In the genomic region with DNA sequence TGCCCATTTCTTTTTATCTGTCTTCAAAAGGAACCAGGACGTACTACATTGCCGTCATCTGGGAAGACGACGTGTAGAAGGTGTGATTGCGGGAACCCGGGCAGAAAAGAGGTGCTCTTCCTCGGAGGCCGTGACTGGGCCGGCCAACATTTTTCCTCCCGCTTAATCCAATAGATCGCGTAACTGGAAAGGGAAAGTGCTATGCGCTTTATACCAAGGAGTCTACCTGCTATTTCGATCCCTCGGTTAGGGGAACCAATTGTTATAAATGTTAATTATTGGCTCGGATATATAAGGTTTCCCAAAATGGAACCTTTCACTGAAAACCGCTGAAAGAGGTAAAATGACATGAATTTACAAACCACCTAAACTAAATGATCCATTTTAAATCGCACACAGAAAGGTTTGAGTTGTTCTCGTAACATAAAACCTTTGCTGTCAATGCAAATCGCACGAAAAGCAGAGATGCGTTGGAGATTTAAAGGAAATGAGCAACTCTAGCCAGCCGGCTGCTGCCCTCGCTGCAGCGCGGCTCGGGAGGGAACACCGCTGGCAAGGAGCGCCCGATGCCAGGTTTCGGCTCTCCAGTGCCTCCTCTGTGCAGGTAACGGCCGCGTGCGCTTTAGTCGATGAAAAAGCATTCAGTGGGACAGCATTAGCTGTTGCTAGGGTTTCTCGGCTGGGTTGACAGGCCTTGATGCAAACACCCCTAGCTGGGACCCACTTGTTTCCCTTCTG, we compare ENCODE assay signal across 13 cellular contexts. TPM values are rescaled to one million over a fixed set of nuclear protein-coding genes. Genes with fewer than 3 reads are reported as not detected.
DNase-seq lines count a peak whose midpoint lies in the region; ATAC-seq and TF ChIP-seq lines count a peak whose summit lies in the region.
"Had no signal": no experiment of that assay in that cellular context is flagged by ENCODE, and none has a peak within 500 bp of the region (broad histone marks: within the 10 kb centered on the region; RNA-seq: fewer than 3 reads in every experiment).

No MANE protein-coding gene starts in this region.

- H3K27me3 ChIP-seq in SK-N-SH (ENCODE audit: insufficient read depth) (no peaks in the 10 kb centered on the region), endodermal cell (ENCODE audit: control insufficient read depth, insufficient read depth, low read length, poor library complexity, severe bottlenecking) (peaks cover 100% of the 10 kb centered on the region), gastrocnemius medialis (no peaks in the 10 kb centered on the region)
- H3K27me3 ChIP-seq: MG63 had no signal

- H3K9me3 Mint-ChIP-seq in endodermal cell = no peaks in the 10 kb centered on the region
- H3K9me3 Mint-ChIP-seq: natural killer cell had no signal

- H3K9me3 ChIP-seq in SK-N-SH = no peaks in the 10 kb centered on the region
- no peaks in the 10 kb centered on the region for H3K9me3 ChIP-seq in endodermal cell (ENCODE audit: control insufficient read depth, low read length)
- H3K9me3 ChIP-seq in gastrocnemius medialis = no peaks in the 10 kb centered on the region
- H3K9me3 ChIP-seq: MG63, uterus had no signal

- no peak overlapping the region for H3K27ac Mint-ChIP-seq in endodermal cell
- H3K27ac Mint-ChIP-seq: natural killer cell had no signal

- H3K4me3 Mint-ChIP-seq in endodermal cell = no peak overlapping the region
- H3K4me3 Mint-ChIP-seq: natural killer cell had no signal

- DNase-seq in SK-N-SH = peak; percentile 46
- peak; percentile 91 for DNase-seq in NCI-H2029 treated with DMSO at 0.1 percent for 48 hours (lab: John Stamatoyannopoulos, UW)
- DNase-seq in endodermal cell = peak; percentile 81
- peak in 1 of 2 donors; percentile 53 for DNase-seq in gastrocnemius medialis
- no peak for DNase-seq in T-helper 1 cell
- no peak for DNase-seq in NCI-H2196 treated with DMSO at 0.1 percent for 48 hours (lab: John Stamatoyannopoulos, UW; ENCODE audit: unreplicated experiment)
- DNase-seq: activated CD4-positive, CD25-positive, alpha-beta regulatory T cell treated with anti-CD3 and anti-CD28 coated beads, Interleukin-2, amount 50 U/mL, for 72 hours; caudate nucleus; MG63; natural killer cell; uterus had no signal

- peaks cover 21% of the 10 kb centered on the region for H4K20me1 ChIP-seq in SK-N-SH (ENCODE audit: insufficient read depth)

- peaks cover 57% of the 10 kb centered on the region for H3K4me1 Mint-ChIP-seq in endodermal cell

- no peak for ATAC-seq in SK-N-SH treated with all-trans-retinoic acid at 6 μM for 48 hours
- ATAC-seq in gastrocnemius medialis = no peak
- ATAC-seq in HG03521 (IDR thresholded peaks at IDR 0.05; ENCODE audit: unreplicated experiment) = no peak
- ATAC-seq: natural killer cell had no signal

- peak overlapping the region; percentile 86 for H3K4me2 ChIP-seq in SK-N-SH

- TF ChIP-seq CTCF in SK-N-SH (IDR thresholded peaks at IDR 0.05) (no peak), endodermal cell (conservative IDR thresholded peaks at IDR 0.05) (no peak), gastrocnemius medialis (IDR thresholded peaks at IDR 0.05 in 4 of 5, conservative IDR thresholded peaks at IDR 0.05 in 1 of 5) (no peak)

- no peaks in the 10 kb centered on the region for H3K36me3 Mint-ChIP-seq in endodermal cell (ENCODE audit: low read depth)
- H3K36me3 Mint-ChIP-seq: natural killer cell had no signal

- POLR2A ChIA-PET in SK-N-SH (lab: Yijun Ruan, JAX) = no interaction called here

- in situ Hi-C loops in gastrocnemius medialis (cut with MboI; ENCODE audit: low sequenced_read_pairs in 4 of 4) = loop anchor here in 1 of 4 donors (10.0 kb wide), 1 partner anchor 73 kb away; a partner anchor contains a TSS

- H3F3A ChIP-seq in SK-N-SH (replicated peaks; ENCODE audit: insufficient read depth) = peaks cover 26% of the 10 kb centered on the region

- no peaks in the 10 kb centered on the region for H3K9me2 ChIP-seq in SK-N-SH

- WGBS in SK-N-SH (ENCODE audit: low lambda C conversion rate) = 17% methylated on average over 36 of the region's 37 CpGs
- 1 to 2% methylated on average over 24 to 37 of the region's 37 CpGs for WGBS in endodermal cell (ENCODE audit: insufficient coverage in 1 of 2, insufficient read length in 1 of 2), 2 experiments

- peaks cover 98% of the 10 kb centered on the region for H3K27me3 Mint-ChIP-seq in endodermal cell (ENCODE audit: insufficient read depth)

- intact Hi-C loops in gastrocnemius medialis (cut with DNase I; ENCODE audit: low total_unique reads) = loop anchor here (2.0 to 5.0 kb wide), 4 partner anchors 13 to 560 kb away; a partner anchor contains a TSS

- no peak for TF ChIP-seq POLR2A in gastrocnemius medialis (IDR thresholded peaks at IDR 0.05)

- TF ChIP-seq RAD21 in SK-N-SH (IDR thresholded peaks at IDR 0.05; ENCODE audit: low read length) = no peak

- H3K36me3 ChIP-seq in SK-N-SH (replicated peaks in 1 of 2; ENCODE audit: control insufficient read depth in 1 of 2, insufficient read depth in 2 of 2, low read length in 1 of 2) (peaks cover 6 to 8% of the 10 kb centered on the region in 2 experiments), endodermal cell (ENCODE audit: control insufficient read depth, insufficient read depth, low read length) (no peaks in the 10 kb centered on the region), gastrocnemius medialis (no peaks in the 10 kb centered on the region)
- H3K36me3 ChIP-seq: MG63, uterus had no signal

- H3K4me3 ChIP-seq in SK-N-SH (ENCODE audit: low read depth in 2 of 2, low read length in 1 of 2) (peak overlapping the region; percentile 61 to 74), endodermal cell (ENCODE audit: low read length) (no peak overlapping the region), gastrocnemius medialis (peak overlapping the region; percentile 57 to 90 (median 84))
- H3K4me3 ChIP-seq: MG63, uterus had no signal

- CTCF ChIA-PET in SK-N-SH (lab: Yijun Ruan, JAX) = no interaction called here

- peaks cover 58% of the 10 kb centered on the region for H3K79me2 ChIP-seq in SK-N-SH (ENCODE audit: insufficient read depth)

- TF ChIP-seq EP300 in SK-N-SH (IDR thresholded peaks at IDR 0.05; ENCODE audit: borderline replicate concordance in 1 of 2, low read depth in 1 of 2, low read length in 1 of 2) = no peak

- H3K27ac ChIP-seq in SK-N-SH (ENCODE audit: low read depth in 2 of 2, low read length in 1 of 2) (peak overlapping the region; percentile 81 to 87), endodermal cell (ENCODE audit: low read depth, low read length) (no peak overlapping the region), gastrocnemius medialis (peak overlapping the region; percentile 93 to 98 (median 95))
- H3K27ac ChIP-seq: uterus had no signal

- H3K9ac ChIP-seq in SK-N-SH = peak overlapping the region; percentile 94
- H3K9ac ChIP-seq in endodermal cell (ENCODE audit: extremely low read depth, low read length, poor library complexity, severe bottlenecking) = no peak overlapping the region

- H3K4me1 ChIP-seq in SK-N-SH (ENCODE audit: control insufficient read depth in 1 of 2, insufficient read depth in 2 of 2, low read depth in 1 of 2, low read length in 1 of 2) (peaks cover 5 to 25% of the 10 kb centered on the region in 2 experiments; a peak in 2 of 4 replicates), endodermal cell (ENCODE audit: control insufficient read depth, insufficient read depth, low read length) (peaks cover 19% of the 10 kb centered on the region), gastrocnemius medialis (peaks cover 23 to 32% of the 10 kb centered on the region in 2 donors)

- H2AFZ ChIP-seq in SK-N-SH (ENCODE audit: low read depth) = peak overlapping the region; percentile 56; the same call in 1 of the 2 replicates

TF ChIP-seq in SK-N-SH, 30 proteins besides CTCF, POLR2A, EP300 and RAD21:
- TF ChIP-seq SIN3A (IDR thresholded peaks at IDR 0.05; ENCODE audit: borderline replicate concordance, low read depth, low read length) (no peak; the same call in 1 of the 2 replicates), TCF12 (IDR thresholded peaks at IDR 0.05) (0 out of 2 replicates have a peak, but pooled peaks have one; percentile 8)

TF ChIP-seq in SK-N-SH treated with all-trans-retinoic acid at 6 μM for 48 hours, 23 proteins besides CTCF, POLR2A, EP300 and RAD21:
- TF ChIP-seq GLIS3 (CRISPR knock-in tag; IDR thresholded peaks at IDR 0.05) = no peak
- no peak for TF ChIP-seq ZFP30 (CRISPR knock-in tag; IDR thresholded peaks at IDR 0.05)
- TF ChIP-seq BACH2 (CRISPR knock-in tag; IDR thresholded peaks at IDR 0.05; ENCODE audit: borderline replicate concordance) = no peak

RNA-seq across cellular contexts. Expression of a gene that starts 2.8 kb away (rescaled TPM):
- 31.2 and 52.1 TPM in 2 replicates for polyA plus RNA-seq in SK-N-SH (2012; rRNA removed)
- polyA plus RNA-seq in SK-N-SH (2012; cell fraction: cytosol; rRNA removed) = 34.8 and 43.7 TPM in 2 replicates
- polyA plus RNA-seq in SK-N-SH (2012; cell fraction: nucleus; rRNA removed) = 42.7 and 45.1 TPM in 2 replicates
- total RNA-seq in endodermal cell (under 1 TPM in 1 of 2 donors, not detected in 1; 0.13 TPM), gastrocnemius medialis (10 to 100 TPM; 28.3 to 76.4 (median 56.3) TPM)
- polyA plus RNA-seq in endodermal cell (2013, experiment 1 of 2) = 4.8 TPM
- 4.9 TPM for polyA plus RNA-seq in endodermal cell (2013, experiment 2 of 2)
- total RNA-seq: natural killer cell had no signal

Comparison
In these comparisons a context has a peak if more than half of its experiments do, and no peak if none do; other contexts are left out.
1. DNase-seq: peak in SK-N-SH (single experiment), NCI-H2029 treated with DMSO at 0.1 percent for 48 hours (single experiment) and endodermal cell (single experiment); none in T-helper 1 cell (0 of 5) and NCI-H2196 treated with DMSO at 0.1 percent for 48 hours (single experiment).
2. RNA of a gene that starts 2.8 kb away (total RNA-seq): 28.3 to 76.4 TPM in gastrocnemius medialis; 0.13 TPM in endodermal cell; every median in the first group is over 10 times any median in the second.